ENCODE assay signal across 9 cellular contexts in the genomic region with DNA sequence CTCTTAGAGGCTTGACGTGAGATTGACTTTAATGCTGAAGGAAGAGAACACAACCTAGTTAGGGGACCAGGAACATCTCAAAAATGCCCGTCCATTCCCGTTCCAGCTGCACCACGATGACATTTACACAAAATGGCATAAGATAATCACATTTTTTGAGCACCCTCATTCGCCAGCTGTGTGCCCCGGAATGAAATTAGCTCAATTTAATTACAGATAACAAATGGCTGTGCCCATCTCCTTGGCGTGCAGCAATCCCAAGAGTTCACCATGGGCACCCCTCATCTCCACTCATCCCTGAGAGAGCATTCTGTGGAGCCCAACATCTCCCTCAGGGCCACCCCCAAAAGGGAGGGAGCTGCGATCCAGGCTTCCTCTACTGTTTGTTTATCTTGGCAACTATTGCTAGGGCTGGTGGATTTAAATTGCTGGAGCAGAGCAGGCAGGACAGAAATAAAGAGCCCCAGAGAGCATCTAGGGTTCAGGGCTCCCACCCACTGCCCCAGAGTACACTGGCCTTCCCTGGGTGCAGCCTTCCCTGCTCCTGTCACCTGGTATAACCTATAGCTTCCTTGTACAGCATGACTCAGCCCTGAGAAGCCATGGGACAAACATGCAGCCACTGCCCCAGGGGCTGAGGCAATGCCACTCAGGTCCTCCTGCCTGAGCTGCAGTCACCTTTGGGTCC.
A peak's percentile ranks its signal among the peaks of the same experiment; 100 is the strongest.
DNase-seq lines count a peak whose midpoint lies in the region; ATAC-seq and TF ChIP-seq lines count a peak whose summit lies in the region.
"Had no signal": no experiment of that assay in that cellular context is flagged by ENCODE, and none has a peak within 500 bp of the region (broad histone marks: within the 10 kb centered on the region; RNA-seq: fewer than 3 reads in every experiment).

No MANE protein-coding gene starts in this region.

- peaks cover 22% of the 10 kb centered on the region for H3K4me1 ChIP-seq in muscle layer of colon (ENCODE audit: insufficient read depth, low read length)

- TF ChIP-seq CTCF in CD14-positive monocyte (IDR thresholded peaks at IDR 0.05) = no peak

- peak; percentile 77 for DNase-seq in CD14-positive monocyte (ENCODE audit: low spot score)
- peak; percentile 19 for DNase-seq in MV-4-11 (lab: John Stamatoyannopoulos, UW)
- DNase-seq in NCI-H1048 (lab: John Stamatoyannopoulos, UW) = no peak
- no peak for DNase-seq in SHP77 treated with DMSO at 0.1 percent for 48 hours (lab: John Stamatoyannopoulos, UW)
- DNase-seq in OCI-M1 (lab: John Stamatoyannopoulos, UW) = no peak
- DNase-seq: DND-41 had no signal

- H3K27me3 ChIP-seq in muscle layer of colon (ENCODE audit: control insufficient read depth in 1 of 2, insufficient read depth in 2 of 2, low read length in 2 of 2) = no peaks in the 10 kb centered on the region

- H3K36me3 Mint-ChIP-seq in CD14-positive monocyte = peaks cover 4 to 5% of the 10 kb centered on the region in 2 donors

- H3K27ac ChIP-seq in muscle layer of colon (ENCODE audit: low read depth, low read length) = peak overlapping the region; percentile 66

- H3K27me3 Mint-ChIP-seq in CD14-positive monocyte (ENCODE audit: low read depth in 3 of 3) = peaks cover 0 to 3% (median 0%) of the 10 kb centered on the region in 3 donors

- intact Hi-C loops in CD14-positive monocyte (cut with micrococcal nuclease) = loop anchor here (10.0 kb wide), 2 partner anchors 182 to 548 kb away; partner anchors contain the start of gene ZNF438 (in 1 of the 2)

- H3K4me3 ChIP-seq in muscle layer of colon (ENCODE audit: low read depth in 1 of 2, low read length in 2 of 2) = peak overlapping the region in 1 of 2 donors; percentile 7

- H3K4me1 Mint-ChIP-seq in CD14-positive monocyte = peaks cover 67% of the 10 kb centered on the region

- peak overlapping the region; percentile 39 to 87 for H3K4me3 Mint-ChIP-seq in CD14-positive monocyte

- no peaks in the 10 kb centered on the region for H3K36me3 ChIP-seq in muscle layer of colon (ENCODE audit: insufficient read depth, low read length)

- peak overlapping the region; percentile 95 to 99 (median 98) for H3K27ac Mint-ChIP-seq in CD14-positive monocyte

- ATAC-seq in esophagus mucosa (peak; percentile 85), HG03521 (IDR thresholded peaks at IDR 0.05; ENCODE audit: unreplicated experiment) (no peak)

- H3K9ac ChIP-seq in muscle layer of colon (ENCODE audit: low read length) = no peak overlapping the region

- peaks cover 5 to 17% (median 11%) of the 10 kb centered on the region in 7 donors for H3K9me3 Mint-ChIP-seq in CD14-positive monocyte

- no peaks in the 10 kb centered on the region for H3K9me3 ChIP-seq in muscle layer of colon (ENCODE audit: low read length)

Comparison
In these comparisons a context has a peak if more than half of its experiments do, and no peak if none do; other contexts are left out.
1. DNase-seq: peak in CD14-positive monocyte (single experiment) and MV-4-11 (single experiment); none in NCI-H1048 (single experiment), SHP77 treated with DMSO at 0.1 percent for 48 hours (single experiment) and OCI-M1 (single experiment).